1 cellular context compared by ENCODE assay signal in genomic region chr1:55039342-55040082, GRCh38.
TF ChIP-seq lines count a peak whose summit lies in the region.

TSS of gene PCSK9 (plus strand) at chr1:55039548. CDS start at chr1:55039838, 290 bp downstream.

TF ChIP-seq in WTC11, 78 proteins besides CTCF, POLR2A, EP300 and RAD21 (continued from another document and continues in another):
- TF ChIP-seq ZNF532 (CRISPR knock-in tag; IDR thresholded peaks at IDR 0.05; ENCODE audit: borderline replicate concordance) (no peak), GRHL2 (CRISPR knock-in tag; IDR thresholded peaks at IDR 0.05; ENCODE audit: insufficient replicate concordance, severe bottlenecking) (no peak), AR (CRISPR knock-in tag; IDR thresholded peaks at IDR 0.05) (no peak), ARID4B (CRISPR knock-in tag; IDR thresholded peaks at IDR 0.05; ENCODE audit: borderline replicate concordance) (peak; percentile 88), PRDM15 (CRISPR knock-in tag; IDR thresholded peaks at IDR 0.05) (peak; percentile 29; the same call in 1 of the 2 replicates), TEAD1 (CRISPR knock-in tag; IDR thresholded peaks at IDR 0.05) (peak; percentile 74; the same call in 1 of the 2 replicates), FOXP4 (CRISPR knock-in tag; IDR thresholded peaks at IDR 0.05) (peak; percentile 24; the same call in 1 of the 2 replicates), E2F1 (CRISPR knock-in tag; IDR thresholded peaks at IDR 0.05) (no peak), SOX15 (CRISPR knock-in tag; IDR thresholded peaks at IDR 0.05) (no peak), ZNF121 (CRISPR knock-in tag; IDR thresholded peaks at IDR 0.05) (no peak), FOXP1 (CRISPR knock-in tag; IDR thresholded peaks at IDR 0.05; ENCODE audit: borderline replicate concordance) (peak; percentile 87), JUN (CRISPR knock-in tag; IDR thresholded peaks at IDR 0.05) (peak; percentile 61; the same call in 1 of the 2 replicates), PREB (CRISPR knock-in tag; IDR thresholded peaks at IDR 0.05; ENCODE audit: borderline replicate concordance) (peak; percentile 63; the same call in 1 of the 2 replicates), ZNF138 (CRISPR knock-in tag; conservative IDR thresholded peaks at IDR 0.05) (peak; percentile 84; the same call in 1 of the 2 replicates), FOXK1 (CRISPR knock-in tag; IDR thresholded peaks at IDR 0.05) (no peak), SP1 (CRISPR knock-in tag; conservative IDR thresholded peaks at IDR 0.05) (peak; percentile 56; the same call in 1 of the 2 replicates), NFATC4 (CRISPR knock-in tag; IDR thresholded peaks at IDR 0.05) (no peak), ATF6 (CRISPR knock-in tag; IDR thresholded peaks at IDR 0.05) (no peak), ZSCAN18 (CRISPR knock-in tag; IDR thresholded peaks at IDR 0.05) (no peak), E2F5 (CRISPR knock-in tag; IDR thresholded peaks at IDR 0.05) (peak; percentile 25), KAT7 (CRISPR knock-in tag; IDR thresholded peaks at IDR 0.05; ENCODE audit: borderline replicate concordance) (peak; percentile 93; the same call in 1 of the 2 replicates), HMGA2 (CRISPR knock-in tag; IDR thresholded peaks at IDR 0.05) (no peak)
